ENCODE assay signal across 10 cellular contexts in genomic region chr7:158858592-158859503, GRCh38. TPM values are rescaled to one million over a fixed set of nuclear protein-coding genes. Genes with fewer than 3 reads are reported as not detected.
DNase-seq lines count a peak whose midpoint lies in the region; ATAC-seq, FAIRE-seq and TF ChIP-seq lines count a peak whose summit lies in the region.
"Had no signal": no experiment of that assay in that cellular context is flagged by ENCODE, and none has a peak within 500 bp of the region (broad histone marks: within the 10 kb centered on the region; RNA-seq: fewer than 3 reads in every experiment).

No MANE protein-coding gene starts in this region.

- peaks cover 32% of the 10 kb centered on the region for H3K4me1 ChIP-seq in HUES6 (ENCODE audit: control insufficient read depth, insufficient read depth, low read length)
- H3K4me1 ChIP-seq in K562 (replicated peaks in 1 of 2; ENCODE audit: control insufficient read depth in 2 of 2, insufficient read depth in 2 of 2, low read length in 2 of 2): peaks cover 45 to 46% of the 10 kb centered on the region in 2 experiments
- H3K4me1 ChIP-seq in naive thymus-derived CD4-positive, alpha-beta T cell (ENCODE audit: control insufficient read depth in 2 of 2, insufficient read depth in 2 of 2, low read length in 2 of 2): peaks cover 0 to 29% of the 10 kb centered on the region in 2 donors

- H3K9me3 Mint-ChIP-seq in CD4-positive, alpha-beta T cell: no peaks in the 10 kb centered on the region
- no peaks in the 10 kb centered on the region for H3K9me3 Mint-ChIP-seq in naive thymus-derived CD4-positive, alpha-beta T cell

- no peaks in the 10 kb centered on the region for H3K9me3 ChIP-seq in CD4-positive, alpha-beta T cell (ENCODE audit: control insufficient read depth, low read length)
- no peaks in the 10 kb centered on the region for H3K9me3 ChIP-seq in HUES6 (ENCODE audit: control insufficient read depth, insufficient read depth, low read depth, low read length)
- peaks cover 11% of the 10 kb centered on the region; the same call in 1 of the 2 replicates for H3K9me3 ChIP-seq in K562 (replicated peaks; ENCODE audit: control insufficient read depth, insufficient read depth, low read depth, low read length)
- no peaks in the 10 kb centered on the region for H3K9me3 ChIP-seq in naive thymus-derived CD4-positive, alpha-beta T cell (ENCODE audit: control insufficient read depth in 2 of 3, low read length in 3 of 3)

- peak; percentile 78 for TF ChIP-seq POLR2A in K562 (conservative IDR thresholded peaks at IDR 0.05)

- no peak for DNase-seq in CD4-positive, alpha-beta T cell
- DNase-seq in K562 (ENCODE audit: extremely low read depth in 1 of 4, low spot score in 3 of 4) (peak in 2 of 4 experiments; percentile 59 to 90), SK-N-DZ (ENCODE audit: low spot score) (no peak)
- no peak for DNase-seq in naive thymus-derived CD4-positive, alpha-beta T cell
- DNase-seq in effector CD8-positive, alpha-beta T cell (lab: John Stamatoyannopoulos, UW): no peak
- DNase-seq: anterior cingulate cortex, substantia nigra had no signal

- H2AFZ ChIP-seq in K562 (ENCODE audit: low read depth, low read length): peak overlapping the region; percentile 57

- in situ Hi-C loops in K562 (cut with MboI): no loop called here

- no peaks in the 10 kb centered on the region for H3K36me3 Mint-ChIP-seq in CD4-positive, alpha-beta T cell (ENCODE audit: low read depth)
- peaks cover 0 to 16% (median 0%) of the 10 kb centered on the region in 5 donors for H3K36me3 Mint-ChIP-seq in naive thymus-derived CD4-positive, alpha-beta T cell

- peak; percentile 11 for FAIRE-seq in K562 (lab: Jason Lieb, UNC)

- BruUV-seq in K562 (replicated peaks; lab: Mats Ljungman, UMichigan): no TSS peak

- peaks cover 57% of the 10 kb centered on the region for H3K4me1 Mint-ChIP-seq in CD4-positive, alpha-beta T cell (ENCODE audit: low read depth)
- peaks cover 18 to 59% (median 53%) of the 10 kb centered on the region in 7 donors for H3K4me1 Mint-ChIP-seq in naive thymus-derived CD4-positive, alpha-beta T cell

- CTCF ChIA-PET in CD4-positive, alpha-beta T cell (lab: Charles Lee): no interaction called here
- CTCF ChIA-PET in K562 (lab: Yijun Ruan, JAX; ENCODE audit: low intra/inter-chr PET ratio): no interaction called here
- CTCF ChIA-PET in naive thymus-derived CD4-positive, alpha-beta T cell (lab: Charles Lee): no interaction called here

- H3K79me2 ChIP-seq in K562 (ENCODE audit: control insufficient read depth, insufficient read depth, low read length): peaks cover 63% of the 10 kb centered on the region

- H3K27ac ChIP-seq in CD4-positive, alpha-beta T cell (ENCODE audit: low read depth, low read length): no peak overlapping the region
- H3K27ac ChIP-seq in HUES6 (ENCODE audit: low read depth, low read length) (no peak overlapping the region), K562 (ENCODE audit: extremely low read depth, low read depth, low read length) (peak overlapping the region; percentile 97)
- peak overlapping the region; percentile 59 for H3K27ac ChIP-seq in naive thymus-derived CD4-positive, alpha-beta T cell (ENCODE audit: low read depth, low read length)

- H3K27ac Mint-ChIP-seq in CD4-positive, alpha-beta T cell: peak overlapping the region; percentile 65
- H3K27ac Mint-ChIP-seq in naive thymus-derived CD4-positive, alpha-beta T cell: peak overlapping the region; percentile 28 to 98 (median 88)

- TF ChIP-seq EP300 in K562 (IDR thresholded peaks at IDR 0.05; ENCODE audit: low read length): peak; percentile 1; the same call in 1 of the 2 replicates

- peak overlapping the region; percentile 41 for H3K4me3 ChIP-seq in HUES6 (ENCODE audit: low read depth, low read length)
- H3K4me3 ChIP-seq in K562: peak overlapping the region; percentile 80
- H3K4me3 ChIP-seq in naive thymus-derived CD4-positive, alpha-beta T cell (ENCODE audit: low read length): no peak overlapping the region

- 0 out of 4 replicates have a peak, but pooled peaks of 1 of the 2 experiments have one; percentile 10 for TF ChIP-seq RAD21 in K562 (CRISPR knock-in tag; conservative IDR thresholded peaks at IDR 0.05 in 1 of 2, IDR thresholded peaks at IDR 0.05 in 1 of 2)

- WGBS in K562 (ENCODE audit: insufficient coverage, low coverage, missing lambda C conversion rate): 10% methylated on average over 5 of the region's 5 CpGs

- ATAC-seq in CD4-positive, alpha-beta T cell (ENCODE audit: poor library complexity): no peak
- ATAC-seq in K562 (no peak), HG03196 (IDR thresholded peaks at IDR 0.05; ENCODE audit: unreplicated experiment) (no peak), HG03175 (IDR thresholded peaks at IDR 0.05; ENCODE audit: unreplicated experiment) (no peak)
- no peak for ATAC-seq in naive thymus-derived CD4-positive, alpha-beta T cell

- no peaks in the 10 kb centered on the region for H3K27me3 Mint-ChIP-seq in CD4-positive, alpha-beta T cell
- H3K27me3 Mint-ChIP-seq in naive thymus-derived CD4-positive, alpha-beta T cell: peaks cover 0 to 4% (median 0%) of the 10 kb centered on the region in 5 donors

- no peaks in the 10 kb centered on the region for H4K20me1 ChIP-seq in K562 (replicated peaks; ENCODE audit: control insufficient read depth, insufficient read depth, low read length)

- intact Hi-C loops in CD4-positive, alpha-beta T cell (cut with DNase I, micrococcal nuclease): loop anchor here in 1 of 2 experiments (5.0 kb wide), 1 partner anchor 47 kb away; no protein-coding TSS in a partner anchor
- intact Hi-C loops in K562 (cut with micrococcal nuclease): no loop called here
- intact Hi-C loops in naive thymus-derived CD4-positive, alpha-beta T cell (cut with micrococcal nuclease): loop anchor here in 1 of 2 donors (5.0 kb wide), 1 partner anchor 1967 kb away; the partner anchor contains the start of gene LMBR1

- no peaks in the 10 kb centered on the region for H3K9me1 ChIP-seq in K562 (ENCODE audit: control insufficient read depth, insufficient read depth, low read length)

- H3K4me2 ChIP-seq in K562 (ENCODE audit: insufficient read depth, low read length): peak overlapping the region; percentile 88

- H3K36me3 ChIP-seq in HUES6 (ENCODE audit: control insufficient read depth, insufficient read depth, low read length) (no peaks in the 10 kb centered on the region), K562 (ENCODE audit: control insufficient read depth, insufficient read depth, low read length) (peaks cover 18% of the 10 kb centered on the region)
- no peaks in the 10 kb centered on the region for H3K36me3 ChIP-seq in naive thymus-derived CD4-positive, alpha-beta T cell (ENCODE audit: control insufficient read depth in 2 of 3, insufficient read depth in 3 of 3, low read length in 3 of 3)

- H3K4me3 Mint-ChIP-seq in CD4-positive, alpha-beta T cell: peak overlapping the region; percentile 85
- peak overlapping the region; percentile 60 to 95 (median 84) for H3K4me3 Mint-ChIP-seq in naive thymus-derived CD4-positive, alpha-beta T cell

- POLR2A ChIA-PET in CD4-positive, alpha-beta T cell (lab: Charles Lee): interaction anchor here (0.9 to 1.4 kb wide), 3 partner anchors 30 to 163 kb away, joined by 3 to 4 read pairs (median 3); partner anchors contain the start of gene ESYT2
- POLR2A ChIA-PET in K562 (lab: Yijun Ruan, JAX): interaction anchor here (0.5 to 2.1 kb wide), 13 partner anchors 11 to 167 kb away, joined by 3 to 14 read pairs (median 3); partner anchors contain the start of gene ESYT2
- POLR2A ChIA-PET in naive thymus-derived CD4-positive, alpha-beta T cell (lab: Charles Lee): interaction anchor here (0.6 to 2.6 kb wide), 6 partner anchors 11 to 82 kb away, joined by 3 to 10 read pairs (median 4); partner anchors contain the start of gene ESYT2

- no peaks in the 10 kb centered on the region for H3K27me3 ChIP-seq in CD4-positive, alpha-beta T cell (ENCODE audit: control insufficient read depth, insufficient read depth, low read length)
- no peaks in the 10 kb centered on the region for H3K27me3 ChIP-seq in HUES6 (ENCODE audit: control insufficient read depth, insufficient read depth, low read length)
- H3K27me3 ChIP-seq in K562 (ENCODE audit: control insufficient read depth in 2 of 2, insufficient read depth in 2 of 2, low read length in 2 of 2): no peaks in the 10 kb centered on the region
- H3K27me3 ChIP-seq in naive thymus-derived CD4-positive, alpha-beta T cell (ENCODE audit: control insufficient read depth in 2 of 2, insufficient read depth in 2 of 2, low read length in 2 of 2): no peaks in the 10 kb centered on the region

- TF ChIP-seq CTCF in CD4-positive, alpha-beta T cell (IDR thresholded peaks at IDR 0.05): no peak
- no peak for TF ChIP-seq CTCF in K562 (IDR thresholded peaks at IDR 0.05 in 2 of 3, conservative IDR thresholded peaks at IDR 0.05 in 1 of 3; ENCODE audit: insufficient read depth in 2 of 3, low read depth in 1 of 3, low read length in 3 of 3)

- no peak overlapping the region for H3K9ac ChIP-seq in HUES6 (ENCODE audit: low read length)
- H3K9ac ChIP-seq in K562 (ENCODE audit: insufficient read depth in 1 of 2, low read depth in 2 of 2, low read length in 2 of 2): peak overlapping the region; percentile 83 to 85; a peak in 3 of 4 replicates

RNA-seq across cellular contexts. Expression of gene DYNC2I1, which starts 2.5 kb away (rescaled TPM):
- total RNA-seq in CD4-positive, alpha-beta T cell: 10 to 100 TPM; 12.9 to 14.1 TPM
- 95.4 and 308 TPM in 2 replicates for total RNA-seq in K562 (2011; cell fraction: chromatin; rRNA removed; ENCODE audit: low replicate concordance)
- 44.7 and 52.6 TPM in 2 replicates for total RNA-seq in K562 (2011; cell fraction: nucleolus; rRNA removed)
- 111 and 142 TPM in 2 replicates for total RNA-seq in K562 (2011; cell fraction: nucleoplasm; rRNA removed)
- 24.7 and 28.3 TPM in 2 replicates for total RNA-seq in K562 (2014; rRNA removed)
- 21.9 and 24.0 TPM in 2 replicates for total RNA-seq in K562 (2014; rRNA removed; fragmentation: Illumina TruSeq; extraction: Trizol)
- 17.7 and 20.6 TPM in 2 replicates for total RNA-seq in K562 (2015; rRNA removed; fragmentation: Illumina TruSeq; extraction: Trizol)
- total RNA-seq in K562 (2021): 23.1 and 27.1 TPM in 2 replicates
- polyA plus RNA-seq in K562 (2011; rRNA removed): 33.3 and 37.9 TPM in 2 replicates
- polyA plus RNA-seq in K562 (2011; cell fraction: cytosol; rRNA removed): 44.5 and 61.9 TPM in 2 replicates
- polyA plus RNA-seq in K562 (2011; cell fraction: nucleus; rRNA removed): 138 and 267 TPM in 2 replicates
- 27.1 and 46.7 TPM in 2 replicates for polyA plus RNA-seq in K562 (2012)
- 20.3 and 36.5 TPM in 2 replicates for polyA plus RNA-seq in K562 (2014; fragmentation: Illumina TruSeq; extraction: Trizol)
- 1 to 10 TPM; 1.3 to 1.6 TPM for polyA plus RNA-seq in K562 (2014; fragmentation: Nextera tagmentation; extraction: Ambion mirVana)
- 39.3 and 42.5 TPM in 2 replicates for polyA plus RNA-seq in K562 (2014; rRNA removed)
- 42.0 and 45.1 TPM in 2 replicates for polyA minus RNA-seq in K562 (2011; rRNA and poly(A)+ RNA removed)
- polyA minus RNA-seq in K562 (2011; cell fraction: cytosol; rRNA and poly(A)+ RNA removed): 20.7 and 21.2 TPM in 2 replicates
- 40.8 and 41.6 TPM in 2 replicates for polyA minus RNA-seq in K562 (2011; cell fraction: nucleus; rRNA and poly(A)+ RNA removed)
- total RNA-seq in naive thymus-derived CD4-positive, alpha-beta T cell: 10 to 100 TPM; 10.5 to 27.9 (median 15.4) TPM
- polyA plus RNA-seq in naive thymus-derived CD4-positive, alpha-beta T cell: 10 to 100 TPM; 16.8 to 22.1 TPM
- polyA plus RNA-seq in SK-N-DZ (2014; cell fraction: cytosol; rRNA removed): 3.9 and 4.9 TPM in 2 replicates
- 9.2 and 20.0 TPM in 2 replicates for polyA plus RNA-seq in SK-N-DZ (2014; cell fraction: nucleus; rRNA removed)

RNA-seq across cellular contexts. Expression of gene ESYT2, which starts 29.5 kb away (rescaled TPM):
- total RNA-seq in CD4-positive, alpha-beta T cell: 100 to 1,000 TPM; 106 to 112 TPM
- 111 and 160 TPM in 2 replicates for total RNA-seq in K562 (2011; cell fraction: chromatin; rRNA removed; ENCODE audit: low replicate concordance)
- 87.6 and 91.1 TPM in 2 replicates for total RNA-seq in K562 (2011; cell fraction: nucleolus; rRNA removed)
- 118 and 155 TPM in 2 replicates for total RNA-seq in K562 (2011; cell fraction: nucleoplasm; rRNA removed)
- 64.7 and 68.7 TPM in 2 replicates for total RNA-seq in K562 (2014; rRNA removed)
- total RNA-seq in K562 (2014; rRNA removed; fragmentation: Illumina TruSeq; extraction: Trizol): 70.9 and 72.5 TPM in 2 replicates
- total RNA-seq in K562 (2015; rRNA removed; fragmentation: Illumina TruSeq; extraction: Trizol): 63.1 and 67.1 TPM in 2 replicates
- total RNA-seq in K562 (2021): 62.4 and 67.5 TPM in 2 replicates
- polyA plus RNA-seq in K562 (2011; rRNA removed): 57.5 and 86.9 TPM in 2 replicates
- polyA plus RNA-seq in K562 (2011; cell fraction: cytosol; rRNA removed): 44.1 and 45.9 TPM in 2 replicates
- 43.3 and 60.6 TPM in 2 replicates for polyA plus RNA-seq in K562 (2011; cell fraction: nucleus; rRNA removed)
- 47.5 and 54.2 TPM in 2 replicates for polyA plus RNA-seq in K562 (2012)
- polyA plus RNA-seq in K562 (2014; fragmentation: Illumina TruSeq; extraction: Trizol): 55.5 and 58.2 TPM in 2 replicates
- polyA plus RNA-seq in K562 (2014; fragmentation: Nextera tagmentation; extraction: Ambion mirVana): 1 to 10 TPM; 5.8 to 8.3 TPM
- 44.0 and 45.2 TPM in 2 replicates for polyA plus RNA-seq in K562 (2014; rRNA removed)
- 119 and 154 TPM in 2 replicates for polyA minus RNA-seq in K562 (2011; rRNA and poly(A)+ RNA removed)
- 70.0 and 93.0 TPM in 2 replicates for polyA minus RNA-seq in K562 (2011; cell fraction: cytosol; rRNA and poly(A)+ RNA removed)
- 35.4 and 43.4 TPM in 2 replicates for polyA minus RNA-seq in K562 (2011; cell fraction: nucleus; rRNA and poly(A)+ RNA removed)
- total RNA-seq in naive thymus-derived CD4-positive, alpha-beta T cell: 100 to 1,000 TPM; 103 to 129 (median 113) TPM
- 10 to 100 TPM; 46.3 to 87.2 TPM for polyA plus RNA-seq in naive thymus-derived CD4-positive, alpha-beta T cell
- polyA plus RNA-seq in SK-N-DZ (2014; cell fraction: cytosol; rRNA removed): 33.9 and 42.8 TPM in 2 replicates
- 19.8 and 21.4 TPM in 2 replicates for polyA plus RNA-seq in SK-N-DZ (2014; cell fraction: nucleus; rRNA removed)

Comparison
In these comparisons a context has a peak if more than half of its experiments do, and no peak if none do; other contexts are left out.
1. H3K27ac ChIP-seq: peak in K562 (single experiment) and naive thymus-derived CD4-positive, alpha-beta T cell (single experiment); none in CD4-positive, alpha-beta T cell (single experiment) and HUES6 (single experiment).